In the genomic region with DNA sequence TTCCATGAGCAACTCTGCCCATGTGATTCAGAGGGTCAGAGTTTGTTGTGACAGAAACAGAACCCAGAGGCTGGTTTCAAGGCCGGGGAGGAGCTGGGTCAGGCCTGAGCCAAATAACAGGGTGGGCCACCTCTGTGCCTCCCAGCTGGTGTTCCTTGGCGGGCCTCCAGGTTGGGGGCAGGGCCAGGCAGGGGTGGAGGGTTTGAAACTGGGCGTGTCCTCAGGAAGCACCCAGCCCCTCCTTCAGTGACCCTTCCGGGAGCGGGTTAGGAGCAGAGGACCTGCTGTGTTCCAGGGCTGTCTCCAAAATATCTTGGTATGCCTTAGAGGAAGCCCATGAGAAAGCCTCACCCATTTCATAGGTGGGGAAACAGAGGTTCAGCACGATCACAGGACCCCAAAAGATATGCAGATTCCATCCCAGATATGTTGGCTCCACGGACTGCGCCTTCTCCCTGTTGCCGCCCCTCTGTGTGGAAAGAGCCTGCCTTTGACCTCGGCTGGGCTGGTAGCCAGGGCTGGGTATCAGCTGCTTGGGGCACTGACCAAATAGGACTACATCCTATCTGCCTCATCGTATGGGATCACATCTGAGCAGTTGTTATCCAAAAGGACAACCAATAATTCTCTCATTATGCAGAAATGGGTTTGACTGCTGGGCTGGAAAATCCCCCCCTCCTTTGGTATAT, we compare ENCODE assay signal across 18 cellular contexts.
A peak's percentile ranks its signal among the peaks of the same experiment; 100 is the strongest.
DNase-seq lines count a peak whose midpoint lies in the region; ATAC-seq lines count a peak whose summit lies in the region.
"Had no signal": no experiment of that assay in that cellular context is flagged by ENCODE, and none has a peak within 500 bp of the region (broad histone marks: within the 10 kb centered on the region; RNA-seq: fewer than 3 reads in every experiment).

No MANE protein-coding gene starts in this region.

- no peaks in the 10 kb centered on the region for H3K9me3 ChIP-seq in ES-I3 (ENCODE audit: control insufficient read depth, insufficient read depth, low read length)
- H3K9me3 ChIP-seq: adrenal gland, SJCRH30 had no signal

- H3K9ac ChIP-seq in ES-I3 (ENCODE audit: low read depth, low read length) = peak overlapping the region; percentile 9; the same call in 1 of the 2 replicates

- in situ Hi-C loops in G401 (cut with HindIII; ENCODE audit: low sequenced_read_pairs) = no loop called here

- peak; percentile 99 for ATAC-seq in left lobe of liver
- ATAC-seq: foreskin keratinocyte, PC-3, T-helper 17 cell had no signal

- H3K4me1 ChIP-seq in ES-I3 (ENCODE audit: insufficient read depth, low read length) = no peaks in the 10 kb centered on the region
- H3K4me1 ChIP-seq: foreskin keratinocyte, SJCRH30 had no signal

- DNase-seq in SHP77 treated with DMSO at 0.1 percent for 48 hours (lab: John Stamatoyannopoulos, UW) (peak; percentile 35), left lobe of liver (ENCODE audit: low spot score) (peak; percentile 82), pons (ENCODE audit: low spot score) (peak; percentile 53), AG20443 (ENCODE audit: low spot score) (no peak), kidney tubule cell (ENCODE audit: low spot score) (no peak), NCI-H1092 treated with DMSO at 0.1 percent for 48 hours (lab: John Stamatoyannopoulos, UW) (no peak), G401 (ENCODE audit: low spot score) (no peak)
- DNase-seq: ACHN; activated CD4-positive, alpha-beta T cell treated with anti-CD3 and anti-CD28 coated beads, Interleukin-2, amount 50 U/mL, for 48 hours; activated gamma-delta T cell treated with Interleukin-2 at 50 U/mL for 16 hours; activated T-cell treated with anti-CD3 and anti-CD28 coated beads for 4 hours; foreskin keratinocyte; NCI-H2171 treated with DMSO at 0.1 percent for 48 hours; PC-3; SJCRH30; T-helper 17 cell had no signal

- no peaks in the 10 kb centered on the region for H3K36me3 ChIP-seq in ES-I3 (ENCODE audit: insufficient read depth, low read length)
- H3K36me3 ChIP-seq: adrenal gland, SJCRH30 had no signal

Comparison
In these comparisons a context has a peak if more than half of its experiments do, and no peak if none do; other contexts are left out.
1. DNase-seq: peak in SHP77 treated with DMSO at 0.1 percent for 48 hours (single experiment), left lobe of liver (single experiment) and pons (single experiment); none in AG20443 (single experiment), kidney tubule cell (single experiment), NCI-H1092 treated with DMSO at 0.1 percent for 48 hours (single experiment) and G401 (single experiment).